2 cellular contexts compared by ENCODE assay signal in the genomic region with DNA sequence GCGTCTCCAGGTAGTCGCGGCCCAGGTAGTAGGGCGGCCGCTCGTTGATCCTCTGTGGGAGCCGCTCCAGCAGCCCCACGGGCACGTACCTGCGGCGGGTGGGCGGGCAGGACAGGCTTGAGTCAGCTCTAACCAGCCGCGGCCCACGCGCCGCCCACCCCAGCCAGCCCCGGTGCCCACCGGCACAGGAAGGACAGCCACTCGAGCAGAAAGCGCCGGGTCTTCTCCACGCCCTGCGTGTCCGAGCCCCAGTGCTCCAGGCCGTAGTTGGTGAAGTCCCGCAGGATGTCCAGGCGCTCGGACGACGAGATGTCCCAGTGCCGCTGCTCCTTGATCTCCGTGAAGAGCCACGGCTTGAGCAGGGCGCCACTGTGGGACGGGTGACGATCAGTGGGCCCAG.
TF ChIP-seq lines count a peak whose summit lies in the region.

No MANE protein-coding gene starts in this region.

TF ChIP-seq in HEK293, 187 proteins besides CTCF, POLR2A, EP300 and RAD21:
- TF ChIP-seq ZNF292 (tag by site-specific recombination; IDR thresholded peaks at IDR 0.05; ENCODE audit: borderline replicate concordance, low read depth) (no peak), ZFHX2 (tag by site-specific recombination; conservative IDR thresholded peaks at IDR 0.05) (peak; percentile 36; the same call in 1 of the 2 replicates), EGR2 (tag by site-specific recombination; IDR thresholded peaks at IDR 0.05; ENCODE audit: low read depth) (0 out of 2 replicates have a peak, but pooled peaks have one; percentile 35)

TF ChIP-seq in K562, 482 proteins besides CTCF, POLR2A, EP300 and RAD21:
- TF ChIP-seq ZNF696 (CRISPR knock-in tag; conservative IDR thresholded peaks at IDR 0.05) (no peak), STAT5A (IDR thresholded peaks at IDR 0.05; ENCODE audit: borderline replicate concordance, low read length) (no peak), SETDB1 (IDR thresholded peaks at IDR 0.05; ENCODE audit: low read length) (no peak), PREB (CRISPR knock-in tag; IDR thresholded peaks at IDR 0.05) (no peak), POLR2G (IDR thresholded peaks at IDR 0.05; ENCODE audit: low read depth, low read length) (peak; percentile 29; the same call in 1 of the 2 replicates), SAFB (IDR thresholded peaks at IDR 0.05; ENCODE audit: borderline replicate concordance, low read depth, low read length) (0 out of 2 replicates have a peak, but pooled peaks have one; percentile 10), ZFP1 (CRISPR knock-in tag; IDR thresholded peaks at IDR 0.05) (no peak), HCFC1 (IDR thresholded peaks at IDR 0.05; ENCODE audit: low read depth, low read length) (no peak), RHOXF2B (CRISPR knock-in tag; conservative IDR thresholded peaks at IDR 0.05) (no peak), FOXA3 (CRISPR knock-in tag; conservative IDR thresholded peaks at IDR 0.05 in 1 of 2, IDR thresholded peaks at IDR 0.05 in 1 of 2) (no peak), RBFOX2 (IDR thresholded peaks at IDR 0.05; ENCODE audit: low read depth, low read length) (peak; percentile 39), SMARCC2 (IDR thresholded peaks at IDR 0.05; ENCODE audit: low read depth) (no peak), PHTF2 (CRISPR knock-in tag; IDR thresholded peaks at IDR 0.05) (no peak)
- TF ChIP-seq, protein P1, sequence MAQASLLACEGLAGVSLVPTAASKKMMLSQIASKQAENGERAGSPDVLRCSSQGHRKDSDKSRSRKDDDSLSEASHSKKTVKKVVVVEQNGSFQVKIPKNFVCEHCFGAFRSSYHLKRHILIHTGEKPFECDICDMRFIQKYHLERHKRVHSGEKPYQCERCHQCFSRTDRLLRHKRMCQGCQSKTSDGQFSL (CRISPR knock-in tag; IDR thresholded peaks at IDR 0.05) = no peak
- TF ChIP-seq, protein P1 (tag; IDR thresholded peaks at IDR 0.05) = no peak
- TF ChIP-seq, protein P2, sequence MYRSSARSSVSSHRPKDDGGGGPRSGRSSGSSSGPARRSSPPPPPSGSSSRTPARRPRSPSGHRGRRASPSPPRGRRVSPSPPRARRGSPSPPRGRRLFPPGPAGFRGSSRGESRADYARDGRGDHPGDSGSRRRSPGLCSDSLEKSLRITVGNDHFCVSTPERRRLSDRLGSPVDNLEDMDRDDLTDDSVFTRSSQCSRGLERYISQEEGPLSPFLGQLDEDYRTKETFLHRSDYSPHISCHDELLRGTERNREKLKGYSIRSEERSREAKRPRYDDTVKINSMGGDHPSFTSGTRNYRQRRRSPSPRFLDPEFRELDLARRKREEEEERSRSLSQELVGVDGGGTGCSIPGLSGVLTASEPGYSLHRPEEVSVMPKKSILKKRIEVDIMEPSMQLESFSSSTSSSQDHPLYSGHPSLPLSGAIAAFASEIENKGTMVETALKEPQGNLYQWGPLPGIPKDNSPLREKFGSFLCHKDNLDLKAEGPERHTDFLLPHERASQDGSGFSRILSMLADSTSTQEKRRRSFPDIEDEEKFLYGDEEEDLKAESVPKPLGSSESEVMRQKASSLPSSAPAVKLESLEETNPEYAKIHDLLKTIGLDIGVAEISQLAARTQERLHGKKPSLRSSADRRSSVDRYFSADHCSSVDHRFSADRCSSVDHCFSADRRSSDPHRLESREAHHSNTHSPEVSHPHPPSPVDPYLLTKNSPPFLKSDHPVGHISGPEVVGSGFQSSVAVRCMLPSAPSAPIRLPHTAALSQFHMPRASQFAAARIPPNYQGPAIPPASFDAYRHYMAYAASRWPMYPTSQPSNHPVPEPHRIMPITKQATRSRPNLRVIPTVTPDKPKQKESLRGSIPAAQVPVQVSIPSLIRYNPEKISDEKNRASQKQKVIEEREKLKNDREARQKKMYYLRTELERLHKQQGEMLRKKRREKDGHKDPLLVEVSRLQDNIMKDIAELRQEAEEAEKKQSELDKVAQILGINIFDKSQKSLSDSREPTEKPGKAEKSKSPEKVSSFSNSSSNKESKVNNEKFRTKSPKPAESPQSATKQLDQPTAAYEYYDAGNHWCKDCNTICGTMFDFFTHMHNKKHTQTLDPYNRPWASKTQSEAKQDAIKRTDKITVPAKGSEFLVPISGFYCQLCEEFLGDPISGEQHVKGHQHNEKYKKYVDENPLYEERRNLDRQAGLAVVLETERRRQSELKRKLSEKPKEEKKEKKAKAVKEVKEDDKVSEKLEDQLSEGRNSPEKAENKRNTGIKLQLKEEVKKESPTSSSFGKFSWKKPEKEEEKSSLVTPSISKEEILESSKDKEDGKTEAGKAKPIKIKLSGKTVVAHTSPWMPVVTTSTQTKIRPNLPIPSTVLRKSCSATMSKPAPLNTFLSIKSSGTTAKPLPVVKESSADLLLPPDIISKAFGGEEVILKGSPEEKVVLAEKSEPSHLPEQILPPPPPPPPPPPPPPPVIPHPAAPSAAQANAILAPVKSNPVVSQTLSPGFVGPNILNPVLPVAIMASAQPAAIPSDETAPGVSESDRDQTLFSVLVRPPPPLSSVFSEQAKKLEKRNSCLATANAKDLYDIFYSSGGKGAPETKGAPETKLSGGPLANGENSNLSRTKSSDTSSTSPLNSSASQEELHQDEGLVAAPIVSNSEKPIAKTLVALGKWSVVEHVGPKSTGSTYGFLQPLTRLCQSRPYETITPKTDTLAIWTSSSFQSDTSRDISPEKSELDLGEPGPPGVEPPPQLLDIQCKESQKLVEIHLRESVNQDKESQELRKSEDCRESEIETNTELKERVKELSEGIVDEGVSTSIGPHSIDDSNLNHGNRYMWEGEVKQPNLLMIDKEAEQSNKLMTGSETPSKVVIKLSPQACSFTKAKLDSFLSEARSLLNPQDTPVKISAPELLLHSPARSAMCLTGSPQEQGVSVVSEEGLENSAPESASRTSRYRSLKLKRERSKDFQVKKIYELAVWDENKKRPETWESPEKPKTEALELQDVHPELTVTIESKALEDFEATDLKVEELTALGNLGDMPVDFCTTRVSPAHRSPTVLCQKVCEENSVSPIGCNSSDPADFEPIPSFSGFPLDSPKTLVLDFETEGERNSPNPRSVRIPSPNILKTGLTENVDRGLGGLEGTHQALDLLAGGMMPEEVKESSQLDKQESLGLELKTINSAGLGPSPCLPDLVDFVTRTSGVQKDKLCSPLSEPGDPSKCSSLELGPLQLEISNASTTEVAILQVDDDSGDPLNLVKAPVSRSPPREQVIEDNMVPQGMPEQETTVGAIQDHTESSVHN (IDR thresholded peaks at IDR 0.05; ENCODE audit: borderline replicate concordance in 1 of 2, low read depth in 1 of 2) = no peak
- TF ChIP-seq, protein P3, sequence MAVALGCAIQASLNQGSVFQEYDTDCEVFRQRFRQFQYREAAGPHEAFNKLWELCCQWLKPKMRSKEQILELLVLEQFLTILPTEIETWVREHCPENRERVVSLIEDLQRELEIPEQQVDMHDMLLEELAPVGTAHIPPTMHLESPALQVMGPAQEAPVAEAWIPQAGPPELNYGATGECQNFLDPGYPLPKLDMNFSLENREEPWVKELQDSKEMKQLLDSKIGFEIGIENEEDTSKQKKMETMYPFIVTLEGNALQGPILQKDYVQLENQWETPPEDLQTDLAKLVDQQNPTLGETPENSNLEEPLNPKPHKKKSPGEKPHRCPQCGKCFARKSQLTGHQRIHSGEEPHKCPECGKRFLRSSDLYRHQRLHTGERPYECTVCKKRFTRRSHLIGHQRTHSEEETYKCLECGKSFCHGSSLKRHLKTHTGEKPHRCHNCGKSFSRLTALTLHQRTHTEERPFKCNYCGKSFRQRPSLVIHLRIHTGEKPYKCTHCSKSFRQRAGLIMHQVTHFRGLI (CRISPR knock-in tag; IDR thresholded peaks at IDR 0.05) = no peak
- TF ChIP-seq, protein P4, sequence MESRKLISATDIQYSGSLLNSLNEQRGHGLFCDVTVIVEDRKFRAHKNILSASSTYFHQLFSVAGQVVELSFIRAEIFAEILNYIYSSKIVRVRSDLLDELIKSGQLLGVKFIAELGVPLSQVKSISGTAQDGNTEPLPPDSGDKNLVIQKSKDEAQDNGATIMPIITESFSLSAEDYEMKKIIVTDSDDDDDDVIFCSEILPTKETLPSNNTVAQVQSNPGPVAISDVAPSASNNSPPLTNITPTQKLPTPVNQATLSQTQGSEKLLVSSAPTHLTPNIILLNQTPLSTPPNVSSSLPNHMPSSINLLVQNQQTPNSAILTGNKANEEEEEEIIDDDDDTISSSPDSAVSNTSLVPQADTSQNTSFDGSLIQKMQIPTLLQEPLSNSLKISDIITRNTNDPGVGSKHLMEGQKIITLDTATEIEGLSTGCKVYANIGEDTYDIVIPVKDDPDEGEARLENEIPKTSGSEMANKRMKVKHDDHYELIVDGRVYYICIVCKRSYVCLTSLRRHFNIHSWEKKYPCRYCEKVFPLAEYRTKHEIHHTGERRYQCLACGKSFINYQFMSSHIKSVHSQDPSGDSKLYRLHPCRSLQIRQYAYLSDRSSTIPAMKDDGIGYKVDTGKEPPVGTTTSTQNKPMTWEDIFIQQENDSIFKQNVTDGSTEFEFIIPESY (CRISPR knock-in tag; IDR thresholded peaks at IDR 0.05) = 0 out of 2 replicates have a peak, but pooled peaks have one; percentile 22
TF ChIP-seq in K562: peak in this region for 4.
